29 cellular contexts compared by ENCODE assay signal in genomic region chr2:60621688-60622429, GRCh38.
"Had no signal": no experiment of that assay in that cellular context is flagged by ENCODE, and none has a peak within 500 bp of the region (broad histone marks: within the 10 kb centered on the region; RNA-seq: fewer than 3 reads in every experiment).

No MANE protein-coding gene starts in this region.

- H3K4me1 Mint-ChIP-seq: endodermal cell; memory B cell; neural progenitor cell; stimulated activated naive CD8-positive, alpha-beta T cell treated with anti-CD3 and anti-CD28 coated beads, Interleukin-15, amount 100 ng/mL, for 72 hours had no signal

- H3K4me3 Mint-ChIP-seq: dendritic cell treated with granulocyte-macrophage colony-stimulating factor and Interleukin-4, amounts not matched to agents 40 ng/mL and 50 ng/mL, for 4 days; endodermal cell; memory B cell; natural killer cell treated with Interleukin-12 subunit alpha and Interleukin-12 subunit beta and Interleukin-15 and Interleukin-18, amount 100 ng/mL, for 72 hours; neural progenitor cell; stimulated activated naive CD8-positive, alpha-beta T cell treated with anti-CD3 and anti-CD28 coated beads, Interleukin-15, amount 100 ng/mL, for 72 hours had no signal

- H3K79me2 ChIP-seq: hepatocyte, parathyroid adenoma had no signal

- DNase-seq: effector CD8-positive, alpha-beta T cell; endodermal cell; foreskin keratinocyte; heart left ventricle; kidney; stimulated activated CD4-positive, alpha-beta T cell treated with anti-CD3 and anti-CD28 coated beads, Interleukin-12 subunit alpha, Interleukin-12 subunit beta, amount 100 ng/mL, for 4 hours; stimulated activated CD4-positive, alpha-beta T cell treated with anti-CD3 and anti-CD28 coated beads, Interleukin-1b, Interleukin-23, amount 100 ng/mL, for 48 hours; stimulated activated CD4-positive, alpha-beta T cell treated with anti-CD3 and anti-CD28 coated beads, Interleukin-4, amount 100 ng/mL, for 1 hour; stimulated activated CD8-positive, alpha-beta memory T cell treated with anti-CD3 and anti-CD28 coated beads, Interleukin-4, amount 100 ng/mL, for 48 hours; stimulated activated naive CD4-positive, alpha-beta T cell; stimulated activated naive CD8-positive, alpha-beta T cell treated with anti-CD3 and anti-CD28 coated beads, Interleukin-15, amount 100 ng/mL, for 72 hours; transverse colon; upper lobe of right lung had no signal

- H3K9me3 ChIP-seq: gastroesophageal sphincter, heart left ventricle, suprapubic skin, transverse colon, upper lobe of right lung, vagina had no signal

- H3K27me3 ChIP-seq: hepatocyte, neural progenitor cell, transverse colon, upper lobe of right lung, vagina had no signal

- H3K9me3 Mint-ChIP-seq: dendritic cell treated with granulocyte-macrophage colony-stimulating factor and Interleukin-4, amounts not matched to agents 40 ng/mL and 50 ng/mL, for 4 days; endodermal cell; memory B cell; natural killer cell treated with Interleukin-12 subunit alpha and Interleukin-12 subunit beta and Interleukin-15 and Interleukin-18, amount 100 ng/mL, for 72 hours; neural progenitor cell; stimulated activated naive CD8-positive, alpha-beta T cell treated with anti-CD3 and anti-CD28 coated beads, Interleukin-15, amount 100 ng/mL, for 72 hours had no signal

- H3K27me3 Mint-ChIP-seq: dendritic cell treated with granulocyte-macrophage colony-stimulating factor and Interleukin-4, amounts not matched to agents 40 ng/mL and 50 ng/mL, for 4 days had no signal

- H3K27ac Mint-ChIP-seq: dendritic cell treated with granulocyte-macrophage colony-stimulating factor and Interleukin-4, amounts not matched to agents 40 ng/mL and 50 ng/mL, for 4 days; endodermal cell; memory B cell; natural killer cell treated with Interleukin-12 subunit alpha and Interleukin-12 subunit beta and Interleukin-15 and Interleukin-18, amount 100 ng/mL, for 72 hours; neural progenitor cell; progenitor cell of endocrine pancreas; stimulated activated naive CD8-positive, alpha-beta T cell treated with anti-CD3 and anti-CD28 coated beads, Interleukin-15, amount 100 ng/mL, for 72 hours had no signal

- FAIRE-seq: kidney had no signal

- H3K27ac ChIP-seq: epithelial cell of prostate, foreskin keratinocyte, gastroesophageal sphincter, heart left ventricle, hepatocyte, neural progenitor cell, parathyroid adenoma, suprapubic skin, transverse colon, upper lobe of right lung, vagina had no signal

- H3K36me3 Mint-ChIP-seq: memory B cell; natural killer cell treated with Interleukin-12 subunit alpha and Interleukin-12 subunit beta and Interleukin-15 and Interleukin-18, amount 100 ng/mL, for 72 hours; neural progenitor cell had no signal

- H3K36me3 ChIP-seq: gastroesophageal sphincter, heart left ventricle, neural progenitor cell, suprapubic skin, transverse colon, upper lobe of right lung, vagina had no signal

- ATAC-seq: esophagus mucosa; foreskin keratinocyte; gastroesophageal sphincter; heart left ventricle; left lobe of liver; natural killer cell treated with Interleukin-12 subunit alpha and Interleukin-12 subunit beta and Interleukin-15 and Interleukin-18, amount 100 ng/mL, for 72 hours; sciatic nerve; stimulated activated naive CD8-positive, alpha-beta T cell treated with anti-CD3 and anti-CD28 coated beads, Interleukin-15, amount 100 ng/mL, for 72 hours; upper lobe of right lung had no signal

- H3K9ac ChIP-seq: neural progenitor cell, parathyroid adenoma had no signal

- H3K4me3 ChIP-seq: gastroesophageal sphincter, heart left ventricle, hepatocyte, lung, neural progenitor cell, smooth muscle cell, suprapubic skin, transverse colon, upper lobe of right lung, vagina had no signal

- H3K4me1 ChIP-seq: foreskin keratinocyte, gastroesophageal sphincter, heart left ventricle, neural progenitor cell, parathyroid adenoma, suprapubic skin, transverse colon, upper lobe of right lung, vagina had no signal

- H2AFZ ChIP-seq: hepatocyte, neural progenitor cell, parathyroid adenoma had no signal

- H3K4me2 ChIP-seq: hepatocyte, neural progenitor cell, smooth muscle cell had no signal
